Comparison of ENCODE assay signal across 29 cellular contexts in genomic region chrX:26373829-26374228, GRCh38.
"Had no signal": no experiment of that assay in that cellular context is flagged by ENCODE, and none has a peak within 500 bp of the region (broad histone marks: within the 10 kb centered on the region; RNA-seq: fewer than 3 reads in every experiment).

No MANE protein-coding gene starts in this region.

- H3K4me3 Mint-ChIP-seq: activated naive CD8-positive, alpha-beta T cell; nephron had no signal

- ATAC-seq: activated CD4-positive, CD25-positive, alpha-beta regulatory T cell treated with anti-CD3 and anti-CD28 coated beads, Interleukin-2, amount 50 U/mL, for 24 hours; body of pancreas; left cardiac atrium; left ventricle myocardium superior; sciatic nerve; stimulated activated naive CD8-positive, alpha-beta T cell treated with anti-CD3 and anti-CD28 coated beads, Interleukin-15, Interleukin-2, amounts not matched to agents 100 U/mL and 50 U/mL, for 24 hours had no signal

- H3K36me3 Mint-ChIP-seq: activated naive CD8-positive, alpha-beta T cell had no signal

- H3K4me1 Mint-ChIP-seq: nephron had no signal

- H3K36me3 ChIP-seq: ovary, transverse colon, uterus had no signal

- DNase-seq: activated CD4-positive, alpha-beta T cell treated with anti-CD3 and anti-CD28 coated beads for 48 hours; activated CD4-positive, alpha-beta T cell treated with anti-CD3 and anti-CD28 coated beads, Interleukin-2, amount 50 U/mL, for 48 hours; activated CD8-positive, alpha-beta memory T cell treated with anti-CD3 and anti-CD28 coated beads for 24 hours; activated effector memory CD4-positive, alpha-beta T cell treated with Interleukin-2 at 50 U/mL for 16 hours; activated naive CD4-positive, alpha-beta T cell treated with Interleukin-2 at 50 U/mL for 16 hours; aorta; body of pancreas; dermis blood vessel endothelial cell; effector CD4-positive, alpha-beta T cell; glutamatergic neuron; left cardiac atrium; left ventricle myocardium superior; ovary; stimulated activated CD4-positive, alpha-beta T cell treated with anti-CD3 and anti-CD28 coated beads, Interleukin-12 subunit alpha, Interleukin-12 subunit beta, amount 100 ng/mL, for 4 hours; stimulated activated CD4-positive, alpha-beta T cell treated with anti-CD3 and anti-CD28 coated beads, Interleukin-4, amount 100 ng/mL, for 1 hour; stimulated activated naive CD8-positive, alpha-beta T cell treated with anti-CD3 and anti-CD28 coated beads, Interleukin-15, Interleukin-2, amounts not matched to agents 100 U/mL and 50 U/mL, for 24 hours; testis; transverse colon; uterus had no signal

- H3K27me3 ChIP-seq: body of pancreas, ovary, testis, transverse colon, uterus had no signal

- H3K4me3 ChIP-seq: body of pancreas, ovary, skin epidermis, testis, transverse colon, uterus had no signal

- H3K27ac ChIP-seq: body of pancreas, ovary, skin epidermis, testis, transverse colon, uterus had no signal

- H3K27me3 Mint-ChIP-seq: activated naive CD8-positive, alpha-beta T cell; progenitor cell of endocrine pancreas had no signal

- H3K27ac Mint-ChIP-seq: activated naive CD8-positive, alpha-beta T cell; nephron; progenitor cell of endocrine pancreas had no signal

- FAIRE-seq: colon, endometrium, frontal cortex, keratinocyte had no signal

- H3K9me3 ChIP-seq: body of pancreas, ovary, testis, transverse colon, uterus had no signal

- H3K4me1 ChIP-seq: testis, transverse colon, uterus had no signal
